1 cellular context compared by ENCODE assay signal in genomic region chr1:48817505-48818114, GRCh38.
TF ChIP-seq lines count a peak whose summit lies in the region.

No MANE protein-coding gene starts in this region.

TF ChIP-seq in HEK293, 187 proteins besides CTCF, POLR2A, EP300 and RAD21 (continued from another document):
- TF ChIP-seq ZSCAN30 (tag by site-specific recombination; IDR thresholded peaks at IDR 0.05) (no peak), ZNF654 (tag by site-specific recombination; IDR thresholded peaks at IDR 0.05; ENCODE audit: low read depth) (peak; percentile 60), ZBTB11 (tag by site-specific recombination; conservative IDR thresholded peaks at IDR 0.05; ENCODE audit: low read depth) (0 out of 2 replicates have a peak, but pooled peaks have one; percentile 21), ZNF335 (tag by site-specific recombination; conservative IDR thresholded peaks at IDR 0.05) (no peak)
